1 cellular context compared by ENCODE assay signal in genomic region chr15:67887776-67888175, GRCh38.
TF ChIP-seq lines count a peak whose summit lies in the region.

No MANE protein-coding gene starts in this region.

TF ChIP-seq in K562, 482 proteins besides CTCF, POLR2A, EP300 and RAD21 (continued from another document):
- TF ChIP-seq RERE (CRISPR knock-in tag; IDR thresholded peaks at IDR 0.05; ENCODE audit: borderline replicate concordance) (no peak), ZSCAN32 (CRISPR knock-in tag; IDR thresholded peaks at IDR 0.05) (no peak), BCL6 (CRISPR knock-in tag; IDR thresholded peaks at IDR 0.05) (no peak), NR3C1 (CRISPR knock-in tag; IDR thresholded peaks at IDR 0.05) (no peak), SMARCA4 (IDR thresholded peaks at IDR 0.05) (no peak), CHD7 (IDR thresholded peaks at IDR 0.05; ENCODE audit: low read depth, low read length) (no peak), NCOA2 (IDR thresholded peaks at IDR 0.05; ENCODE audit: partially characterized antibody in 2 of 2) (no peak)
TF ChIP-seq in K562: peak in this region for 0.
